ENCODE assay signal across 26 cellular contexts in genomic region chr16:17538942-17539341, GRCh38.
"Had no signal": no experiment of that assay in that cellular context is flagged by ENCODE, and none has a peak within 500 bp of the region (broad histone marks: within the 10 kb centered on the region; RNA-seq: fewer than 3 reads in every experiment).

No MANE protein-coding gene starts in this region.

- H3K27me3 ChIP-seq: body of pancreas, Peyer's patch, SJCRH30 had no signal

- ATAC-seq: activated CD8-positive, alpha-beta memory T cell treated with anti-CD3 and anti-CD28 coated beads, Interleukin-2, amount 10 ng/mL, durations not matched to agents 7 days and 5 days; body of pancreas; SK-N-SH treated with all-trans-retinoic acid at 6 μM for 48 hours had no signal

- H3K4me1 ChIP-seq: body of pancreas, Peyer's patch, SJCRH30 had no signal

- H3K27ac ChIP-seq: body of pancreas, Peyer's patch, RWPE1, SJCRH30 had no signal

- DNase-seq: activated B cell treated with CpG ODN at 0.5 μM for 24 hours; activated CD4-positive, alpha-beta T cell treated with anti-CD3 and anti-CD28 coated beads for 1 hour; activated CD4-positive, alpha-beta T cell treated with anti-CD3 and anti-CD28 coated beads, Interleukin-2, amount 10 ng/mL, durations not matched to agents 24 days and 14 days; activated CD4-positive, alpha-beta T cell treated with anti-CD3 and anti-CD28 coated beads, Interleukin-2, amount 50 U/mL, for 48 hours; activated CD8-positive, alpha-beta memory T cell treated with anti-CD3 and anti-CD28 coated beads, Interleukin-2, amount 10 ng/mL, durations not matched to agents 7 days and 5 days; activated effector memory CD4-positive, alpha-beta T cell treated with Interleukin-2 at 50 U/mL for 16 hours; activated naive CD4-positive, alpha-beta T cell; activated T-cell treated with anti-CD3 and anti-CD28 coated beads, Interleukin-2, amount 50 U/mL, for 24 hours; aorta; body of pancreas; central memory CD4-positive, alpha-beta T cell; MM.1S; NCI-H1105; NCI-H1436; NCI-H1694 treated with DMSO at 0.1 percent for 48 hours; NCI-H2029 treated with DMSO at 0.1 percent for 48 hours; NCI-H345; NCI-H510A; NCI-H69; NK-92 treated with Interleukin-12 subunit alpha and Interleukin-12 subunit beta, amount 100 ng/mL, for 24 hours; Peyer's patch; Right ventricle myocardium superior; SJCRH30; SW 1271 had no signal

- H3K9me3 ChIP-seq: body of pancreas, Peyer's patch, SJCRH30 had no signal

- H3K36me3 ChIP-seq: Peyer's patch, SJCRH30 had no signal

- H3K4me3 ChIP-seq: body of pancreas, Peyer's patch, SJCRH30 had no signal
